8 cellular contexts compared by ENCODE assay signal in genomic region chr3:127455541-127456450, GRCh38.
DNase-seq lines count a peak whose midpoint lies in the region; ATAC-seq and TF ChIP-seq lines count a peak whose summit lies in the region.

No MANE protein-coding gene starts in this region.

- intact Hi-C loops in thyroid gland (cut with DNase I): loop anchor here (5.0 to 10.0 kb wide), 4 partner anchors 471 to 928 kb away; partner anchors contain the start of gene PLXNA1

- H3K4me1 ChIP-seq in thyroid gland: peaks cover 4 to 22% of the 10 kb centered on the region in 2 donors

- H3K27me3 Mint-ChIP-seq in natural killer cell treated with Interleukin-12 subunit alpha and Interleukin-12 subunit beta and Interleukin-15 and Interleukin-18, amount 100 ng/mL, for 72 hours: peaks cover 55 to 68% of the 10 kb centered on the region in 2 donors

- WGBS in thyroid gland, 2 donors: 3% methylated on average over 21 to 31 of the region's 67 CpGs

- no peaks in the 10 kb centered on the region for H3K36me3 ChIP-seq in thyroid gland

- no peak overlapping the region for H3K27ac ChIP-seq in HL-60 (replicated peaks)
- H3K27ac ChIP-seq in thyroid gland: no peak overlapping the region

- no peak for TF ChIP-seq POLR2A in thyroid gland (IDR thresholded peaks at IDR 0.05)

- H3K9me3 ChIP-seq in thyroid gland: no peaks in the 10 kb centered on the region

- DNase-seq in Ammon's horn (ENCODE audit: low spot score) (peak; percentile 72), HL-60 (ENCODE audit: low read depth in 1 of 2, low spot score in 1 of 2) (peak; percentile 28 to 58), NCI-H774 (lab: John Stamatoyannopoulos, UW) (peak; percentile 71), activated T-helper 1 cell treated with Interleukin-2 at 50 U/mL for 16 hours (ENCODE audit: low read depth) (peak; percentile 7), foreskin fibroblast (peak; percentile 51 to 86), thyroid gland (peak; percentile 73 to 74)
- DNase-seq in natural killer cell treated with Interleukin-12 subunit alpha and Interleukin-12 subunit beta and Interleukin-15 and Interleukin-18, amount 100 ng/mL, for 72 hours (ENCODE audit: low spot score): peak; percentile 58

- H3K36me3 Mint-ChIP-seq in natural killer cell treated with Interleukin-12 subunit alpha and Interleukin-12 subunit beta and Interleukin-15 and Interleukin-18, amount 100 ng/mL, for 72 hours: no peaks in the 10 kb centered on the region

- H3K27me3 ChIP-seq in HL-60 (ENCODE audit: insufficient read depth, poor library complexity, severe bottlenecking) (peaks cover 45% of the 10 kb centered on the region), thyroid gland (peaks cover 17% of the 10 kb centered on the region)

- no peak overlapping the region for H3K4me3 Mint-ChIP-seq in natural killer cell treated with Interleukin-12 subunit alpha and Interleukin-12 subunit beta and Interleukin-15 and Interleukin-18, amount 100 ng/mL, for 72 hours

- H3K4me3 ChIP-seq in HL-60 (replicated peaks; ENCODE audit: insufficient read depth, low read length) (no peak overlapping the region), foreskin fibroblast (ENCODE audit: low read depth in 1 of 2, low read length in 2 of 2) (peak overlapping the region; percentile 34 to 45), thyroid gland (replicated peaks in 1 of 3) (no peak overlapping the region)

- peaks cover 0 to 7% of the 10 kb centered on the region in 2 donors for H3K4me1 Mint-ChIP-seq in natural killer cell treated with Interleukin-12 subunit alpha and Interleukin-12 subunit beta and Interleukin-15 and Interleukin-18, amount 100 ng/mL, for 72 hours (ENCODE audit: low read depth in 2 of 2)

- ATAC-seq in GM18909 (IDR thresholded peaks at IDR 0.05; ENCODE audit: poor library complexity, unreplicated experiment): peak; percentile 78
- ATAC-seq in natural killer cell treated with Interleukin-12 subunit alpha and Interleukin-12 subunit beta and Interleukin-15 and Interleukin-18, amount 100 ng/mL, for 72 hours: peak; percentile 70 to 78

- H3K9me3 Mint-ChIP-seq in natural killer cell treated with Interleukin-12 subunit alpha and Interleukin-12 subunit beta and Interleukin-15 and Interleukin-18, amount 100 ng/mL, for 72 hours: no peaks in the 10 kb centered on the region

- peak; percentile 27 for TF ChIP-seq CTCF in HL-60 (IDR thresholded peaks at IDR 0.05; ENCODE audit: insufficient read depth, low read length)
- TF ChIP-seq CTCF in foreskin fibroblast (IDR thresholded peaks at IDR 0.05; ENCODE audit: low read depth, low read length): peak; percentile 87
- peak; percentile 53 to 97 (median 91) for TF ChIP-seq CTCF in thyroid gland (IDR thresholded peaks at IDR 0.05)

- H3K27ac Mint-ChIP-seq in natural killer cell treated with Interleukin-12 subunit alpha and Interleukin-12 subunit beta and Interleukin-15 and Interleukin-18, amount 100 ng/mL, for 72 hours: no peak overlapping the region

Comparison
In these comparisons a context has a peak if more than half of its experiments do, and no peak if none do; other contexts are left out.
1. DNase-seq: peak in every context shown above with its lines; median percentile 74 in thyroid gland; 72 in Ammon's horn; 71 in NCI-H774; 68 in foreskin fibroblast; 58 in natural killer cell treated with Interleukin-12 subunit alpha and Interleukin-12 subunit beta and Interleukin-15 and Interleukin-18, amount 100 ng/mL, for 72 hours; 43 in HL-60; 7 in activated T-helper 1 cell treated with Interleukin-2 at 50 U/mL for 16 hours.
2. H3K4me3 ChIP-seq: peak in foreskin fibroblast (2 of 2); none in HL-60 (single experiment) and thyroid gland (0 of 3).
3. CTCF ChIP-seq: peak in every context shown above with its lines; median percentile 91 in thyroid gland; 87 in foreskin fibroblast; 27 in HL-60.